ENCODE assay signal across 1 cellular context in genomic region chr3:78176869-78177268, GRCh38.
TF ChIP-seq lines count a peak whose summit lies in the region.

No MANE protein-coding gene starts in this region.

TF ChIP-seq in HepG2, 621 proteins besides CTCF, POLR2A, EP300 and RAD21 (continued from another document and continues in another):
- TF ChIP-seq, protein P1, sequence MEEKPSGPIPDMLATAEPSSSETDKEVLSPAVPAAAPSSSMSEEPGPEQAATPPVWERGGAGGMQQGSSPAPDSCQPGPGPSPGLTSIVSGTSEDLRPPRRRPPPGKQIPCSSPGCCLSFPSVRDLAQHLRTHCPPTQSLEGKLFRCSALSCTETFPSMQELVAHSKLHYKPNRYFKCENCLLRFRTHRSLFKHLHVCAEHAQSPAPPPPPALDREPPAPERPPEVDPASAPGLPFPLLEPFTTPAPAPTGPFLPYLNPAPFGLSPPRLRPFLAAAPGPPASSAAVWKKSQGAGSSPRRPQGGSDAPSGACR (CRISPR knock-in tag; IDR thresholded peaks at IDR 0.05): no peak
- TF ChIP-seq, protein P2, sequence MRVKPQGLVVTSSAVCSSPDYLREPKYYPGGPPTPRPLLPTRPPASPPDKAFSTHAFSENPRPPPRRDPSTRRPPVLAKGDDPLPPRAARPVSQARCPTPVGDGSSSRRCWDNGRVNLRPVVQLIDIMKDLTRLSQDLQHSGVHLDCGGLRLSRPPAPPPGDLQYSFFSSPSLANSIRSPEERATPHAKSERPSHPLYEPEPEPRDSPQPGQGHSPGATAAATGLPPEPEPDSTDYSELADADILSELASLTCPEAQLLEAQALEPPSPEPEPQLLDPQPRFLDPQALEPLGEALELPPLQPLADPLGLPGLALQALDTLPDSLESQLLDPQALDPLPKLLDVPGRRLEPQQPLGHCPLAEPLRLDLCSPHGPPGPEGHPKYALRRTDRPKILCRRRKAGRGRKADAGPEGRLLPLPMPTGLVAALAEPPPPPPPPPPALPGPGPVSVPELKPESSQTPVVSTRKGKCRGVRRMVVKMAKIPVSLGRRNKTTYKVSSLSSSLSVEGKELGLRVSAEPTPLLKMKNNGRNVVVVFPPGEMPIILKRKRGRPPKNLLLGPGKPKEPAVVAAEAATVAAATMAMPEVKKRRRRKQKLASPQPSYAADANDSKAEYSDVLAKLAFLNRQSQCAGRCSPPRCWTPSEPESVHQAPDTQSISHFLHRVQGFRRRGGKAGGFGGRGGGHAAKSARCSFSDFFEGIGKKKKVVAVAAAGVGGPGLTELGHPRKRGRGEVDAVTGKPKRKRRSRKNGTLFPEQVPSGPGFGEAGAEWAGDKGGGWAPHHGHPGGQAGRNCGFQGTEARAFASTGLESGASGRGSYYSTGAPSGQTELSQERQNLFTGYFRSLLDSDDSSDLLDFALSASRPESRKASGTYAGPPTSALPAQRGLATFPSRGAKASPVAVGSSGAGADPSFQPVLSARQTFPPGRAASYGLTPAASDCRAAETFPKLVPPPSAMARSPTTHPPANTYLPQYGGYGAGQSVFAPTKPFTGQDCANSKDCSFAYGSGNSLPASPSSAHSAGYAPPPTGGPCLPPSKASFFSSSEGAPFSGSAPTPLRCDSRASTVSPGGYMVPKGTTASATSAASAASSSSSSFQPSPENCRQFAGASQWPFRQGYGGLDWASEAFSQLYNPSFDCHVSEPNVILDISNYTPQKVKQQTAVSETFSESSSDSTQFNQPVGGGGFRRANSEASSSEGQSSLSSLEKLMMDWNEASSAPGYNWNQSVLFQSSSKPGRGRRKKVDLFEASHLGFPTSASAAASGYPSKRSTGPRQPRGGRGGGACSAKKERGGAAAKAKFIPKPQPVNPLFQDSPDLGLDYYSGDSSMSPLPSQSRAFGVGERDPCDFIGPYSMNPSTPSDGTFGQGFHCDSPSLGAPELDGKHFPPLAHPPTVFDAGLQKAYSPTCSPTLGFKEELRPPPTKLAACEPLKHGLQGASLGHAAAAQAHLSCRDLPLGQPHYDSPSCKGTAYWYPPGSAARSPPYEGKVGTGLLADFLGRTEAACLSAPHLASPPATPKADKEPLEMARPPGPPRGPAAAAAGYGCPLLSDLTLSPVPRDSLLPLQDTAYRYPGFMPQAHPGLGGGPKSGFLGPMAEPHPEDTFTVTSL (CRISPR knock-in tag; IDR thresholded peaks at IDR 0.05; ENCODE audit: borderline replicate concordance): peak; percentile 85
- TF ChIP-seq THYN1 (CRISPR knock-in tag; IDR thresholded peaks at IDR 0.05; ENCODE audit: borderline replicate concordance, low read depth) (no peak), NPAS2 (CRISPR knock-in tag; IDR thresholded peaks at IDR 0.05; ENCODE audit: borderline replicate concordance) (no peak), IKZF4 (CRISPR knock-in tag; IDR thresholded peaks at IDR 0.05; ENCODE audit: borderline replicate concordance, low read depth, not compliant biosample characterization) (no peak), GPN1 (CRISPR knock-in tag; IDR thresholded peaks at IDR 0.05; ENCODE audit: borderline replicate concordance) (no peak), FOSL1 (CRISPR knock-in tag; IDR thresholded peaks at IDR 0.05; ENCODE audit: borderline replicate concordance) (no peak), MXD1 (CRISPR knock-in tag; IDR thresholded peaks at IDR 0.05) (no peak), POLR2G (IDR thresholded peaks at IDR 0.05; ENCODE audit: low read depth, low read length) (no peak), MYPOP (CRISPR knock-in tag; IDR thresholded peaks at IDR 0.05) (no peak), CEBPG (CRISPR knock-in tag; IDR thresholded peaks at IDR 0.05) (peak; percentile 96), RFX3 (CRISPR knock-in tag; IDR thresholded peaks at IDR 0.05) (no peak), MBNL3 (CRISPR knock-in tag; conservative IDR thresholded peaks at IDR 0.05) (no peak), ZNF501 (CRISPR knock-in tag; IDR thresholded peaks at IDR 0.05) (no peak), MIER3 (CRISPR knock-in tag; IDR thresholded peaks at IDR 0.05; ENCODE audit: borderline replicate concordance) (peak; percentile 58; the same call in 1 of the 2 replicates), DR1 (CRISPR knock-in tag; IDR thresholded peaks at IDR 0.05) (no peak), ZSCAN20 (CRISPR knock-in tag; IDR thresholded peaks at IDR 0.05; ENCODE audit: borderline replicate concordance) (no peak), NCOR1 (IDR thresholded peaks at IDR 0.05; ENCODE audit: borderline replicate concordance, low read length) (no peak), HOXA7 (CRISPR knock-in tag; IDR thresholded peaks at IDR 0.05) (no peak), ERF (CRISPR knock-in tag; IDR thresholded peaks at IDR 0.05) (no peak), HCFC1 (IDR thresholded peaks at IDR 0.05; ENCODE audit: low read depth, low read length) (no peak), XBP1 (CRISPR knock-in tag; IDR thresholded peaks at IDR 0.05) (no peak), TCF7 (IDR thresholded peaks at IDR 0.05; ENCODE audit: low read depth) (peak; percentile 43), CENPT (CRISPR knock-in tag; IDR thresholded peaks at IDR 0.05; ENCODE audit: low read depth) (no peak), ZNF670 (CRISPR knock-in tag; IDR thresholded peaks at IDR 0.05; ENCODE audit: borderline replicate concordance) (no peak), FOXO4 (CRISPR knock-in tag; conservative IDR thresholded peaks at IDR 0.05) (no peak), PRDM4 (CRISPR knock-in tag; IDR thresholded peaks at IDR 0.05; ENCODE audit: borderline replicate concordance) (no peak), NFRKB (IDR thresholded peaks at IDR 0.05) (no peak)
- TF ChIP-seq, protein P3, sequence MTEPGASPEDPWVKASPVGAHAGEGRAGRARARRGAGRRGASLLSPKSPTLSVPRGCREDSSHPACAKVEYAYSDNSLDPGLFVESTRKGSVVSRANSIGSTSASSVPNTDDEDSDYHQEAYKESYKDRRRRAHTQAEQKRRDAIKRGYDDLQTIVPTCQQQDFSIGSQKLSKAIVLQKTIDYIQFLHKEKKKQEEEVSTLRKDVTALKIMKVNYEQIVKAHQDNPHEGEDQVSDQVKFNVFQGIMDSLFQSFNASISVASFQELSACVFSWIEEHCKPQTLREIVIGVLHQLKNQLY (CRISPR knock-in tag; IDR thresholded peaks at IDR 0.05): peak; percentile 65; the same call in 1 of the 2 replicates
- TF ChIP-seq, protein P4, sequence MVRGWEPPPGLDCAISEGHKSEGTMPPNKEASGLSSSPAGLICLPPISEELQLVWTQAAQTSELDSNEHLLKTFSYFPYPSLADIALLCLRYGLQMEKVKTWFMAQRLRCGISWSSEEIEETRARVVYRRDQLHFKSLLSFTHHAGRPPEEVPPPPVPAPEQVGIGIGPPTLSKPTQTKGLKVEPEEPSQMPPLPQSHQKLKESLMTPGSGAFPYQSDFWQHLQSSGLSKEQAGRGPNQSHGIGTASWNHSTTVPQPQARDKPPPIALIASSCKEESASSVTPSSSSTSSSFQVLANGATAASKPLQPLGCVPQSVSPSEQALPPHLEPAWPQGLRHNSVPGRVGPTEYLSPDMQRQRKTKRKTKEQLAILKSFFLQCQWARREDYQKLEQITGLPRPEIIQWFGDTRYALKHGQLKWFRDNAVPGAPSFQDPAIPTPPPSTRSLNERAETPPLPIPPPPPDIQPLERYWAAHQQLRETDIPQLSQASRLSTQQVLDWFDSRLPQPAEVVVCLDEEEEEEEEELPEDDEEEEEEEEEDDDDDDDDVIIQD (CRISPR knock-in tag; IDR thresholded peaks at IDR 0.05; ENCODE audit: low read depth): peak; percentile 79; the same call in 1 of the 2 replicates
- TF ChIP-seq, protein P5, sequence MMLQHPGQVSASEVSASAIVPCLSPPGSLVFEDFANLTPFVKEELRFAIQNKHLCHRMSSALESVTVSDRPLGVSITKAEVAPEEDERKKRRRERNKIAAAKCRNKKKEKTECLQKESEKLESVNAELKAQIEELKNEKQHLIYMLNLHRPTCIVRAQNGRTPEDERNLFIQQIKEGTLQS (CRISPR knock-in tag; IDR thresholded peaks at IDR 0.05): no peak
- TF ChIP-seq, protein P6, sequence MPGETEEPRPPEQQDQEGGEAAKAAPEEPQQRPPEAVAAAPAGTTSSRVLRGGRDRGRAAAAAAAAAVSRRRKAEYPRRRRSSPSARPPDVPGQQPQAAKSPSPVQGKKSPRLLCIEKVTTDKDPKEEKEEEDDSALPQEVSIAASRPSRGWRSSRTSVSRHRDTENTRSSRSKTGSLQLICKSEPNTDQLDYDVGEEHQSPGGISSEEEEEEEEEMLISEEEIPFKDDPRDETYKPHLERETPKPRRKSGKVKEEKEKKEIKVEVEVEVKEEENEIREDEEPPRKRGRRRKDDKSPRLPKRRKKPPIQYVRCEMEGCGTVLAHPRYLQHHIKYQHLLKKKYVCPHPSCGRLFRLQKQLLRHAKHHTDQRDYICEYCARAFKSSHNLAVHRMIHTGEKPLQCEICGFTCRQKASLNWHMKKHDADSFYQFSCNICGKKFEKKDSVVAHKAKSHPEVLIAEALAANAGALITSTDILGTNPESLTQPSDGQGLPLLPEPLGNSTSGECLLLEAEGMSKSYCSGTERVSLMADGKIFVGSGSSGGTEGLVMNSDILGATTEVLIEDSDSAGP (CRISPR knock-in tag; IDR thresholded peaks at IDR 0.05; ENCODE audit: borderline replicate concordance): no peak
